ENCODE assay signal across 10 cellular contexts in genomic region chr4:109301691-109302365, GRCh38. TPM values are rescaled to one million over a fixed set of nuclear protein-coding genes. Genes with fewer than 3 reads are reported as not detected.
DNase-seq lines count a peak whose midpoint lies in the region; ATAC-seq and TF ChIP-seq lines count a peak whose summit lies in the region.
"Had no signal": no experiment of that assay in that cellular context is flagged by ENCODE, and none has a peak within 500 bp of the region (broad histone marks: within the 10 kb centered on the region; RNA-seq: fewer than 3 reads in every experiment).

No MANE protein-coding gene starts in this region.

- CTCF ChIA-PET in activated CD4-positive, alpha-beta T cell treated with anti-CD3 and anti-CD28 coated beads for 36 hours (lab: Charles Lee), result interaction anchor here (0.6 kb wide), 1 partner anchor 483 kb away, joined by 3 read pairs; no protein-coding TSS in a partner anchor

- H3K27ac Mint-ChIP-seq in activated CD4-positive, alpha-beta T cell treated with anti-CD3 and anti-CD28 coated beads for 36 hours, result no peak overlapping the region

- H3K4me1 ChIP-seq in thoracic aorta (ENCODE audit: control insufficient read depth in 1 of 2, low read depth in 2 of 2), result peaks cover 11 to 18% of the 10 kb centered on the region in 2 donors

- no peaks in the 10 kb centered on the region for H3K36me3 ChIP-seq in brain microvascular endothelial cell (replicated peaks)
- no peaks in the 10 kb centered on the region for H3K36me3 ChIP-seq in thoracic aorta

- H3K27me3 ChIP-seq in brain microvascular endothelial cell (replicated peaks) (peaks cover 28% of the 10 kb centered on the region), thoracic aorta (replicated peaks; ENCODE audit: insufficient read depth) (no peaks in the 10 kb centered on the region)

- H3K27me3 Mint-ChIP-seq in activated CD4-positive, alpha-beta T cell treated with anti-CD3 and anti-CD28 coated beads for 36 hours, result peaks cover 54% of the 10 kb centered on the region

- in situ Hi-C loops in brain microvascular endothelial cell (cut with HindIII; ENCODE audit: low pct_ligation_motif_present, low sequenced_read_pairs), result no loop called here

- no peak for ATAC-seq in activated CD4-positive, alpha-beta T cell treated with anti-CD3 and anti-CD28 coated beads for 36 hours
- peak; percentile 15 for ATAC-seq in left lobe of liver
- no peak for ATAC-seq in thoracic aorta (ENCODE audit: insufficient number of reproducible peaks, low FRiP score, low read depth)
- ATAC-seq in HG02571 (IDR thresholded peaks at IDR 0.05; ENCODE audit: unreplicated experiment), result no peak
- ATAC-seq in HG02763 (IDR thresholded peaks at IDR 0.05; ENCODE audit: unreplicated experiment), result no peak

- no peaks in the 10 kb centered on the region for H3K9me3 Mint-ChIP-seq in activated CD4-positive, alpha-beta T cell treated with anti-CD3 and anti-CD28 coated beads for 36 hours (ENCODE audit: low read depth)

- H3K9me3 ChIP-seq in thoracic aorta, result no peaks in the 10 kb centered on the region

- POLR2A ChIA-PET in activated CD4-positive, alpha-beta T cell treated with anti-CD3 and anti-CD28 coated beads for 36 hours (lab: Charles Lee), result no interaction called here

- TF ChIP-seq CTCF in brain microvascular endothelial cell (IDR thresholded peaks at IDR 0.05; ENCODE audit: low read depth, low read length, missing control alignments) (no peak), thoracic aorta (IDR thresholded peaks at IDR 0.05) (no peak)

- peak; percentile 7 for DNase-seq in activated CD4-positive, alpha-beta T cell treated with anti-CD3 and anti-CD28 coated beads for 36 hours
- DNase-seq in activated CD4-positive, alpha-beta T cell treated with anti-CD3 and anti-CD28 coated beads, Interleukin-2, amount 50 U/mL, for 4 hours, result no peak
- DNase-seq in brain microvascular endothelial cell (no peak), left lobe of liver (ENCODE audit: low spot score) (no peak), thoracic aorta (ENCODE audit: low spot score) (no peak), T1000 (lab: John Stamatoyannopoulos, UW) (no peak)

- peaks cover 13% of the 10 kb centered on the region for H3K4me1 Mint-ChIP-seq in activated CD4-positive, alpha-beta T cell treated with anti-CD3 and anti-CD28 coated beads for 36 hours

- H3K4me3 ChIP-seq in brain microvascular endothelial cell (ENCODE audit: low read depth, low read length), result peak overlapping the region; percentile 62
- peak overlapping the region; percentile 86 for H3K4me3 ChIP-seq in thoracic aorta

- H3K27ac ChIP-seq in brain microvascular endothelial cell (no peak overlapping the region), thoracic aorta (no peak overlapping the region)
- H3K27ac ChIP-seq: C4-2B, epithelial cell of prostate had no signal

- H3K36me3 Mint-ChIP-seq in activated CD4-positive, alpha-beta T cell treated with anti-CD3 and anti-CD28 coated beads for 36 hours (ENCODE audit: low read depth), result no peaks in the 10 kb centered on the region

- intact Hi-C loops in activated CD4-positive, alpha-beta T cell treated with anti-CD3 and anti-CD28 coated beads for 36 hours (cut with DNase I, micrococcal nuclease), result no loop called here

- peak overlapping the region; percentile 63 for H3K4me3 Mint-ChIP-seq in activated CD4-positive, alpha-beta T cell treated with anti-CD3 and anti-CD28 coated beads for 36 hours

RNA-seq across cellular contexts. Expression of gene COL25A1, which starts 0.6 kb away (rescaled TPM):
- total RNA-seq in activated CD4-positive, alpha-beta T cell treated with anti-CD3 and anti-CD28 coated beads for 36 hours, result not detected
- 2.5 TPM for total RNA-seq in left lobe of liver
- under 1 TPM; 0.42 to 0.81 TPM for total RNA-seq in thoracic aorta
